In the genomic region with DNA sequence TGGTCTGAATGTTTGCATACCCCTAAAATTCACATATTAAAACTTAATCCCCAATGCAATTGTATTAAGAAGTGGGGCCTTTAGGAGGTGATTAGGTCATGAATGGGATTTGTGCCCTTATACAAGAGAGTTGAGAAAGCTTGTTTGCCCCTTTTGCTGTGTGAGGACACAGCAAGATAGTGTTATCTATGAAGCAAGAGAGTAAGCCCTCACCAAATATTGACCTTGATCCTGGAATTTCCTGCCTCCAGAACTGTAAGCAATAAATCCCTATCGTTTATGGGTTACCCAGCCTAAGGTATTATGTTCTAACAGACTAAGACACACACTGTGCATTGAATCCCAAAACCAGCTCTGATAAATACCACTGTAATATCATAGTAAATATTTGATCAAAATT, we compare ENCODE assay signal across 1 cellular context.
TF ChIP-seq lines count a peak whose summit lies in the region.

No MANE protein-coding gene starts in this region.

TF ChIP-seq in HepG2, 621 proteins besides CTCF, POLR2A, EP300 and RAD21 (continued from another document and continues in another):
- TF ChIP-seq, protein P1, sequence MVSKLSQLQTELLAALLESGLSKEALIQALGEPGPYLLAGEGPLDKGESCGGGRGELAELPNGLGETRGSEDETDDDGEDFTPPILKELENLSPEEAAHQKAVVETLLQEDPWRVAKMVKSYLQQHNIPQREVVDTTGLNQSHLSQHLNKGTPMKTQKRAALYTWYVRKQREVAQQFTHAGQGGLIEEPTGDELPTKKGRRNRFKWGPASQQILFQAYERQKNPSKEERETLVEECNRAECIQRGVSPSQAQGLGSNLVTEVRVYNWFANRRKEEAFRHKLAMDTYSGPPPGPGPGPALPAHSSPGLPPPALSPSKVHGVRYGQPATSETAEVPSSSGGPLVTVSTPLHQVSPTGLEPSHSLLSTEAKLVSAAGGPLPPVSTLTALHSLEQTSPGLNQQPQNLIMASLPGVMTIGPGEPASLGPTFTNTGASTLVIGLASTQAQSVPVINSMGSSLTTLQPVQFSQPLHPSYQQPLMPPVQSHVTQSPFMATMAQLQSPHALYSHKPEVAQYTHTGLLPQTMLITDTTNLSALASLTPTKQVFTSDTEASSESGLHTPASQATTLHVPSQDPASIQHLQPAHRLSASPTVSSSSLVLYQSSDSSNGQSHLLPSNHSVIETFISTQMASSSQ (IDR thresholded peaks at IDR 0.05; ENCODE audit: low read depth): no peak
- TF ChIP-seq, protein P1 (CRISPR knock-in tag; IDR thresholded peaks at IDR 0.05; ENCODE audit: borderline replicate concordance): peak; percentile 21; the same call in 1 of the 2 replicates
- no peak for TF ChIP-seq SPEN (CRISPR knock-in tag; IDR thresholded peaks at IDR 0.05; ENCODE audit: low read depth)
- TF ChIP-seq HOXD1 (CRISPR knock-in tag; IDR thresholded peaks at IDR 0.05): no peak
- TF ChIP-seq ZKSCAN5 (CRISPR knock-in tag; IDR thresholded peaks at IDR 0.05): peak; percentile 85; the same call in 1 of the 2 replicates
- TF ChIP-seq, protein P2, sequence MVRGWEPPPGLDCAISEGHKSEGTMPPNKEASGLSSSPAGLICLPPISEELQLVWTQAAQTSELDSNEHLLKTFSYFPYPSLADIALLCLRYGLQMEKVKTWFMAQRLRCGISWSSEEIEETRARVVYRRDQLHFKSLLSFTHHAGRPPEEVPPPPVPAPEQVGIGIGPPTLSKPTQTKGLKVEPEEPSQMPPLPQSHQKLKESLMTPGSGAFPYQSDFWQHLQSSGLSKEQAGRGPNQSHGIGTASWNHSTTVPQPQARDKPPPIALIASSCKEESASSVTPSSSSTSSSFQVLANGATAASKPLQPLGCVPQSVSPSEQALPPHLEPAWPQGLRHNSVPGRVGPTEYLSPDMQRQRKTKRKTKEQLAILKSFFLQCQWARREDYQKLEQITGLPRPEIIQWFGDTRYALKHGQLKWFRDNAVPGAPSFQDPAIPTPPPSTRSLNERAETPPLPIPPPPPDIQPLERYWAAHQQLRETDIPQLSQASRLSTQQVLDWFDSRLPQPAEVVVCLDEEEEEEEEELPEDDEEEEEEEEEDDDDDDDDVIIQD (CRISPR knock-in tag; IDR thresholded peaks at IDR 0.05; ENCODE audit: low read depth): peak; percentile 52; the same call in 1 of the 2 replicates
- no peak for TF ChIP-seq YEATS4 (CRISPR knock-in tag; IDR thresholded peaks at IDR 0.05; ENCODE audit: borderline replicate concordance)
- TF ChIP-seq RFX5 (IDR thresholded peaks at IDR 0.05; ENCODE audit: low read depth, low read length): no peak
- no peak for TF ChIP-seq ZNF570 (CRISPR knock-in tag; IDR thresholded peaks at IDR 0.05; ENCODE audit: borderline replicate concordance)
- TF ChIP-seq NAIF1 (CRISPR knock-in tag; IDR thresholded peaks at IDR 0.05; ENCODE audit: borderline replicate concordance): no peak
- TF ChIP-seq, protein P3, sequence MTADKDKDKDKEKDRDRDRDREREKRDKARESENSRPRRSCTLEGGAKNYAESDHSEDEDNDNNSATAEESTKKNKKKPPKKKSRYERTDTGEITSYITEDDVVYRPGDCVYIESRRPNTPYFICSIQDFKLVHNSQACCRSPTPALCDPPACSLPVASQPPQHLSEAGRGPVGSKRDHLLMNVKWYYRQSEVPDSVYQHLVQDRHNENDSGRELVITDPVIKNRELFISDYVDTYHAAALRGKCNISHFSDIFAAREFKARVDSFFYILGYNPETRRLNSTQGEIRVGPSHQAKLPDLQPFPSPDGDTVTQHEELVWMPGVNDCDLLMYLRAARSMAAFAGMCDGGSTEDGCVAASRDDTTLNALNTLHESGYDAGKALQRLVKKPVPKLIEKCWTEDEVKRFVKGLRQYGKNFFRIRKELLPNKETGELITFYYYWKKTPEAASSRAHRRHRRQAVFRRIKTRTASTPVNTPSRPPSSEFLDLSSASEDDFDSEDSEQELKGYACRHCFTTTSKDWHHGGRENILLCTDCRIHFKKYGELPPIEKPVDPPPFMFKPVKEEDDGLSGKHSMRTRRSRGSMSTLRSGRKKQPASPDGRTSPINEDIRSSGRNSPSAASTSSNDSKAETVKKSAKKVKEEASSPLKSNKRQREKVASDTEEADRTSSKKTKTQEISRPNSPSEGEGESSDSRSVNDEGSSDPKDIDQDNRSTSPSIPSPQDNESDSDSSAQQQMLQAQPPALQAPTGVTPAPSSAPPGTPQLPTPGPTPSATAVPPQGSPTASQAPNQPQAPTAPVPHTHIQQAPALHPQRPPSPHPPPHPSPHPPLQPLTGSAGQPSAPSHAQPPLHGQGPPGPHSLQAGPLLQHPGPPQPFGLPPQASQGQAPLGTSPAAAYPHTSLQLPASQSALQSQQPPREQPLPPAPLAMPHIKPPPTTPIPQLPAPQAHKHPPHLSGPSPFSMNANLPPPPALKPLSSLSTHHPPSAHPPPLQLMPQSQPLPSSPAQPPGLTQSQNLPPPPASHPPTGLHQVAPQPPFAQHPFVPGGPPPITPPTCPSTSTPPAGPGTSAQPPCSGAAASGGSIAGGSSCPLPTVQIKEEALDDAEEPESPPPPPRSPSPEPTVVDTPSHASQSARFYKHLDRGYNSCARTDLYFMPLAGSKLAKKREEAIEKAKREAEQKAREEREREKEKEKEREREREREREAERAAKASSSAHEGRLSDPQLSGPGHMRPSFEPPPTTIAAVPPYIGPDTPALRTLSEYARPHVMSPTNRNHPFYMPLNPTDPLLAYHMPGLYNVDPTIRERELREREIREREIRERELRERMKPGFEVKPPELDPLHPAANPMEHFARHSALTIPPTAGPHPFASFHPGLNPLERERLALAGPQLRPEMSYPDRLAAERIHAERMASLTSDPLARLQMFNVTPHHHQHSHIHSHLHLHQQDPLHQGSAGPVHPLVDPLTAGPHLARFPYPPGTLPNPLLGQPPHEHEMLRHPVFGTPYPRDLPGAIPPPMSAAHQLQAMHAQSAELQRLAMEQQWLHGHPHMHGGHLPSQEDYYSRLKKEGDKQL (CRISPR knock-in tag; IDR thresholded peaks at IDR 0.05; ENCODE audit: low read depth): peak; percentile 61; the same call in 1 of the 2 replicates
- no peak for TF ChIP-seq ZNF101 (CRISPR knock-in tag; IDR thresholded peaks at IDR 0.05; ENCODE audit: borderline replicate concordance, low read depth)
- TF ChIP-seq PHB2 (IDR thresholded peaks at IDR 0.05; ENCODE audit: partially characterized antibody): no peak
- no peak for TF ChIP-seq ZNF709 (CRISPR knock-in tag; IDR thresholded peaks at IDR 0.05)
- no peak for TF ChIP-seq DMAP1 (CRISPR knock-in tag; IDR thresholded peaks at IDR 0.05)
- TF ChIP-seq MEIS1 (CRISPR knock-in tag; IDR thresholded peaks at IDR 0.05; ENCODE audit: borderline replicate concordance): no peak
- no peak for TF ChIP-seq SKI (IDR thresholded peaks at IDR 0.05; ENCODE audit: partially characterized antibody)
- TF ChIP-seq, protein P4, sequence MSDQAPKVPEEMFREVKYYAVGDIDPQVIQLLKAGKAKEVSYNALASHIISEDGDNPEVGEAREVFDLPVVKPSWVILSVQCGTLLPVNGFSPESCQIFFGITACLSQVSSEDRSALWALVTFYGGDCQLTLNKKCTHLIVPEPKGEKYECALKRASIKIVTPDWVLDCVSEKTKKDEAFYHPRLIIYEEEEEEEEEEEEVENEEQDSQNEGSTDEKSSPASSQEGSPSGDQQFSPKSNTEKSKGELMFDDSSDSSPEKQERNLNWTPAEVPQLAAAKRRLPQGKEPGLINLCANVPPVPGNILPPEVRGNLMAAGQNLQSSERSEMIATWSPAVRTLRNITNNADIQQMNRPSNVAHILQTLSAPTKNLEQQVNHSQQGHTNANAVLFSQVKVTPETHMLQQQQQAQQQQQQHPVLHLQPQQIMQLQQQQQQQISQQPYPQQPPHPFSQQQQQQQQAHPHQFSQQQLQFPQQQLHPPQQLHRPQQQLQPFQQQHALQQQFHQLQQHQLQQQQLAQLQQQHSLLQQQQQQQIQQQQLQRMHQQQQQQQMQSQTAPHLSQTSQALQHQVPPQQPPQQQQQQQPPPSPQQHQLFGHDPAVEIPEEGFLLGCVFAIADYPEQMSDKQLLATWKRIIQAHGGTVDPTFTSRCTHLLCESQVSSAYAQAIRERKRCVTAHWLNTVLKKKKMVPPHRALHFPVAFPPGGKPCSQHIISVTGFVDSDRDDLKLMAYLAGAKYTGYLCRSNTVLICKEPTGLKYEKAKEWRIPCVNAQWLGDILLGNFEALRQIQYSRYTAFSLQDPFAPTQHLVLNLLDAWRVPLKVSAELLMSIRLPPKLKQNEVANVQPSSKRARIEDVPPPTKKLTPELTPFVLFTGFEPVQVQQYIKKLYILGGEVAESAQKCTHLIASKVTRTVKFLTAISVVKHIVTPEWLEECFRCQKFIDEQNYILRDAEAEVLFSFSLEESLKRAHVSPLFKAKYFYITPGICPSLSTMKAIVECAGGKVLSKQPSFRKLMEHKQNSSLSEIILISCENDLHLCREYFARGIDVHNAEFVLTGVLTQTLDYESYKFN (CRISPR knock-in tag; conservative IDR thresholded peaks at IDR 0.05): peak; percentile 30; the same call in 1 of the 2 replicates
- TF ChIP-seq NPAS2 (CRISPR knock-in tag; IDR thresholded peaks at IDR 0.05; ENCODE audit: borderline replicate concordance): no peak
- TF ChIP-seq ZSCAN30 (CRISPR knock-in tag; IDR thresholded peaks at IDR 0.05): no peak
- peak; percentile 64 for TF ChIP-seq TEAD3 (CRISPR knock-in tag; optimal IDR thresholded peaks at IDR 0.05; ENCODE audit: borderline replicate concordance)
- TF ChIP-seq, protein P5, sequence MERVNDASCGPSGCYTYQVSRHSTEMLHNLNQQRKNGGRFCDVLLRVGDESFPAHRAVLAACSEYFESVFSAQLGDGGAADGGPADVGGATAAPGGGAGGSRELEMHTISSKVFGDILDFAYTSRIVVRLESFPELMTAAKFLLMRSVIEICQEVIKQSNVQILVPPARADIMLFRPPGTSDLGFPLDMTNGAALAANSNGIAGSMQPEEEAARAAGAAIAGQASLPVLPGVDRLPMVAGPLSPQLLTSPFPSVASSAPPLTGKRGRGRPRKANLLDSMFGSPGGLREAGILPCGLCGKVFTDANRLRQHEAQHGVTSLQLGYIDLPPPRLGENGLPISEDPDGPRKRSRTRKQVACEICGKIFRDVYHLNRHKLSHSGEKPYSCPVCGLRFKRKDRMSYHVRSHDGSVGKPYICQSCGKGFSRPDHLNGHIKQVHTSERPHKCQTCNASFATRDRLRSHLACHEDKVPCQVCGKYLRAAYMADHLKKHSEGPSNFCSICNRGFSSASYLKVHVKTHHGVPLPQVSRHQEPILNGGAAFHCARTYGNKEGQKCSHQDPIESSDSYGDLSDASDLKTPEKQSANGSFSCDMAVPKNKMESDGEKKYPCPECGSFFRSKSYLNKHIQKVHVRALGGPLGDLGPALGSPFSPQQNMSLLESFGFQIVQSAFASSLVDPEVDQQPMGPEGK (CRISPR knock-in tag; IDR thresholded peaks at IDR 0.05): peak; percentile 40; the same call in 1 of the 2 replicates
- TF ChIP-seq SOX13 (IDR thresholded peaks at IDR 0.05): no peak
- peak in 1 of 2 experiments; percentile 79; a peak in 2 of 4 replicates for TF ChIP-seq SOX13 (CRISPR knock-in tag; conservative IDR thresholded peaks at IDR 0.05 in 1 of 2, IDR thresholded peaks at IDR 0.05 in 1 of 2)
- 0 out of 2 replicates have a peak, but pooled peaks have one; percentile 52 for TF ChIP-seq SP140L (CRISPR knock-in tag; IDR thresholded peaks at IDR 0.05; ENCODE audit: borderline replicate concordance)
- TF ChIP-seq IKZF1 (IDR thresholded peaks at IDR 0.05): no peak
- TF ChIP-seq, protein P6, sequence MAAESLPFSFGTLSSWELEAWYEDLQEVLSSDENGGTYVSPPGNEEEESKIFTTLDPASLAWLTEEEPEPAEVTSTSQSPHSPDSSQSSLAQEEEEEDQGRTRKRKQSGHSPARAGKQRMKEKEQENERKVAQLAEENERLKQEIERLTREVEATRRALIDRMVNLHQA (CRISPR knock-in tag; IDR thresholded peaks at IDR 0.05): no peak
- no peak for TF ChIP-seq GABPA (IDR thresholded peaks at IDR 0.05; ENCODE audit: low read depth, low read length)
- no peak for TF ChIP-seq GABPA (CRISPR knock-in tag; IDR thresholded peaks at IDR 0.05; ENCODE audit: low read depth)
- peak; percentile 90; the same call in 1 of the 2 replicates for TF ChIP-seq GATA4 (IDR thresholded peaks at IDR 0.05; ENCODE audit: borderline replicate concordance, low read depth)
- peak; percentile 38; the same call in 1 of the 2 replicates for TF ChIP-seq DPF2 (CRISPR knock-in tag; IDR thresholded peaks at IDR 0.05; ENCODE audit: borderline replicate concordance, low read depth)
- TF ChIP-seq ZMYM4 (CRISPR knock-in tag; IDR thresholded peaks at IDR 0.05): 0 out of 2 replicates have a peak, but pooled peaks have one; percentile 29
- no peak for TF ChIP-seq ZFP90 (CRISPR knock-in tag; IDR thresholded peaks at IDR 0.05; ENCODE audit: borderline replicate concordance)
- TF ChIP-seq ZNF564 (CRISPR knock-in tag; IDR thresholded peaks at IDR 0.05): no peak
- peak; percentile 36; the same call in 1 of the 2 replicates for TF ChIP-seq SALL1 (CRISPR knock-in tag; IDR thresholded peaks at IDR 0.05)
- TF ChIP-seq, protein P7, sequence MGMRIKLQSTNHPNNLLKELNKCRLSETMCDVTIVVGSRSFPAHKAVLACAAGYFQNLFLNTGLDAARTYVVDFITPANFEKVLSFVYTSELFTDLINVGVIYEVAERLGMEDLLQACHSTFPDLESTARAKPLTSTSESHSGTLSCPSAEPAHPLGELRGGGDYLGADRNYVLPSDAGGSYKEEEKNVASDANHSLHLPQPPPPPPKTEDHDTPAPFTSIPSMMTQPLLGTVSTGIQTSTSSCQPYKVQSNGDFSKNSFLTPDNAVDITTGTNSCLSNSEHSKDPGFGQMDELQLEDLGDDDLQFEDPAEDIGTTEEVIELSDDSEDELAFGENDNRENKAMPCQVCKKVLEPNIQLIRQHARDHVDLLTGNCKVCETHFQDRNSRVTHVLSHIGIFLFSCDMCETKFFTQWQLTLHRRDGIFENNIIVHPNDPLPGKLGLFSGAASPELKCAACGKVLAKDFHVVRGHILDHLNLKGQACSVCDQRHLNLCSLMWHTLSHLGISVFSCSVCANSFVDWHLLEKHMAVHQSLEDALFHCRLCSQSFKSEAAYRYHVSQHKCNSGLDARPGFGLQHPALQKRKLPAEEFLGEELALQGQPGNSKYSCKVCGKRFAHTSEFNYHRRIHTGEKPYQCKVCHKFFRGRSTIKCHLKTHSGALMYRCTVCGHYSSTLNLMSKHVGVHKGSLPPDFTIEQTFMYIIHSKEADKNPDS (CRISPR knock-in tag; IDR thresholded peaks at IDR 0.05): no peak
- peak; percentile 22; the same call in 1 of the 2 replicates for TF ChIP-seq HHEX (CRISPR knock-in tag; IDR thresholded peaks at IDR 0.05)
